Comparison of ENCODE assay signal across 8 cellular contexts in genomic region chr1:235971571-235972315, GRCh38.
DNase-seq lines count a peak whose midpoint lies in the region; ATAC-seq, FAIRE-seq and TF ChIP-seq lines count a peak whose summit lies in the region.

No MANE protein-coding gene starts in this region.

- WGBS in psoas muscle, 3 donors = 3 to 5% (median 4%) methylated on average over 29 of the region's 29 CpGs

- H3K4me1 ChIP-seq in right atrium auricular region (peaks cover 0 to 22% of the 10 kb centered on the region in 2 donors), psoas muscle (peaks cover 5% of the 10 kb centered on the region)

- intact Hi-C loops in psoas muscle (cut with DNase I) = loop anchor here (5.0 to 10.0 kb wide), 3 partner anchors 107 to 459 kb away; partner anchors contain the start of gene LYST (in 1 of the 2)

- H3K27ac ChIP-seq in angular gyrus (ENCODE audit: low read depth, low read length) = peak overlapping the region; percentile 72
- H3K27ac ChIP-seq in right atrium auricular region = peak overlapping the region; percentile 89 to 93
- H3K27ac ChIP-seq in psoas muscle = peak overlapping the region; percentile 77

- ATAC-seq in HG02798 (IDR thresholded peaks at IDR 0.05; ENCODE audit: poor library complexity, unreplicated experiment) = peak; percentile 95
- ATAC-seq in psoas muscle = peak; percentile 89 to 95 (median 94)

- peak overlapping the region; percentile 24 to 46 for H3K4me3 ChIP-seq in right atrium auricular region
- peak overlapping the region; percentile 62 for H3K4me3 ChIP-seq in psoas muscle

- in situ Hi-C loops in GM13976 (cut with MboI; ENCODE audit: low sequenced_read_pairs, unreplicated experiment) = loop anchor here (25.0 kb wide), 1 partner anchor 459 kb away; the partner anchor contains the start of gene B3GALNT2

- DNase-seq in GM13976 (ENCODE audit: low spot score) (peak; percentile 86), NCI-H1436 (lab: John Stamatoyannopoulos, UW) (peak; percentile 93), T-helper 1 cell (peak; percentile 50 to 82 (median 70)), right atrium auricular region (ENCODE audit: low spot score) (peak; percentile 97), psoas muscle (peak; percentile 91 to 94), urothelium cell line (ENCODE audit: low spot score) (peak; percentile 86)

- H3K9me3 ChIP-seq in right atrium auricular region (no peaks in the 10 kb centered on the region), psoas muscle (no peaks in the 10 kb centered on the region)

- no peak for FAIRE-seq in urothelium cell line (lab: Jason Lieb, UNC)

- H3K36me3 ChIP-seq in right atrium auricular region (peaks cover 21% of the 10 kb centered on the region), psoas muscle (ENCODE audit: insufficient read depth in 1 of 2, low read depth in 1 of 2) (peaks cover 2 to 3% of the 10 kb centered on the region in 2 donors)

- peak; percentile 91 for TF ChIP-seq CTCF in GM13976 (IDR thresholded peaks at IDR 0.05; ENCODE audit: borderline replicate concordance, control extremely low read depth, extremely low read depth, insufficient read depth, missing control alignments)
- TF ChIP-seq CTCF in right atrium auricular region (IDR thresholded peaks at IDR 0.05) = peak; percentile 50 to 88
- TF ChIP-seq CTCF in psoas muscle (IDR thresholded peaks at IDR 0.05) = peak; percentile 74

- no peaks in the 10 kb centered on the region for H3K27me3 ChIP-seq in right atrium auricular region
- H3K27me3 ChIP-seq in psoas muscle (ENCODE audit: insufficient read depth in 3 of 3, low read length in 2 of 3) = no peaks in the 10 kb centered on the region

Comparison
In these comparisons a context has a peak if more than half of its experiments do, and no peak if none do; other contexts are left out.
1. Peak in every context shown above with its lines: DNase-seq, ATAC-seq, H3K4me3 ChIP-seq and H3K27ac ChIP-seq.